21 cellular contexts compared by ENCODE assay signal in the genomic region with DNA sequence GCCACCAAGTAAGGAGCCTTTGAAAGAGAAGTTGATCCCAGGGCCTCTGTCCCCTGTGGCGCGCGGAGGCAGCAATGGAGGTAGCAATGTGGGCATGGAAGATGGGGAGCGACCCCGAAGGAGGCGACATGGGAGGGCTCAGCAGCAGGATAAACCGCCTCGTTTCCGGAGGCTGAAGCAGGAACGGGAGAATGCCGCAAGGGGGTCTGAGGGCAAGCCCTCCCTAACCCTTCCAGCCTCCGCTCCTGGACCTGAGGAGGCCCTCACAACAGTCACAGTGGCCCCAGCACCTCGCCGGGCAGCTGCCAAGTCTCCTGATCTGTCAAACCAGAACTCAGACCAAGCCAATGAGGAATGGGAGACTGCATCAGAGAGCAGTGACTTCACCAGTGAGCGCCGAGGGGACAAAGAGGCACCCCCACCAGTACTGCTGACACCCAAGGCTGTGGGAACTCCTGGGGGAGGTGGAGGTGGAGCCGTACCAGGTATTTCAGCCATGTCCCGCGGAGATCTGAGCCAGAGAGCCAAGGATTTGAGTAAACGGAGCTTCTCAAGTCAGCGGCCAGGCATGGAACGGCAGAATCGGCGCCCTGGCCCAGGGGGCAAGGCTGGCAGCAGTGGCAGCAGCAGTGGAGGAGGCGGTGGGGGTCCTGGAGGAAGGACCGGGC. TPM values are rescaled to one million over a fixed set of nuclear protein-coding genes. Genes with fewer than 3 reads are reported as not detected.
DNase-seq lines count a peak whose midpoint lies in the region; ATAC-seq, FAIRE-seq and TF ChIP-seq lines count a peak whose summit lies in the region.
"Had no signal": no experiment of that assay in that cellular context is flagged by ENCODE, and none has a peak within 500 bp of the region (broad histone marks: within the 10 kb centered on the region; RNA-seq: fewer than 3 reads in every experiment).

No MANE protein-coding gene starts in this region.

- H3K9me2 ChIP-seq in GM23338 (ENCODE audit: insufficient read depth), result no peaks in the 10 kb centered on the region

- H3K9me1 ChIP-seq in K562 (ENCODE audit: control insufficient read depth, insufficient read depth, low read length), result no peaks in the 10 kb centered on the region

- WGBS in K562 (ENCODE audit: insufficient coverage, low coverage, missing lambda C conversion rate), result 94% methylated on average over 26 of the region's 26 CpGs

- no peak overlapping the region for H3K4me2 ChIP-seq in GM23338
- H3K4me2 ChIP-seq in K562 (ENCODE audit: insufficient read depth, low read length), result no peak overlapping the region
- no peak overlapping the region for H3K4me2 ChIP-seq in osteoblast (ENCODE audit: insufficient read depth, low read length)
- H3K4me2 ChIP-seq: KMS-11 had no signal

- no peak for ATAC-seq in activated naive CD4-positive, alpha-beta T cell treated with anti-CD3 and anti-CD28 coated beads, Interleukin-2, amount 50 U/mL, for 72 hours
- ATAC-seq in GM23338 (no peak), K562 (peak; percentile 8), GM21825 (IDR thresholded peaks at IDR 0.05; ENCODE audit: unreplicated experiment) (no peak)
- ATAC-seq: esophagus mucosa; stimulated activated memory B cell treated with anti-CD40 and anti-IgM and Interleukin-4, amounts not matched to agents 10 μg/mL and 1 μg/mL and 100 μg/mL, for 72 hours had no signal

- H3F3A ChIP-seq in GM23338 (replicated peaks; ENCODE audit: low read depth), result peaks cover 73% of the 10 kb centered on the region

- H4K20me1 ChIP-seq in GM23338 (replicated peaks; ENCODE audit: insufficient read depth) (peaks cover 46% of the 10 kb centered on the region), K562 (replicated peaks; ENCODE audit: control insufficient read depth, insufficient read depth, low read length) (peaks cover 28% of the 10 kb centered on the region), osteoblast (ENCODE audit: insufficient read depth, low read length) (peaks cover 37% of the 10 kb centered on the region)

- H3K4me1 Mint-ChIP-seq in GM23338, result no peaks in the 10 kb centered on the region
- H3K4me1 Mint-ChIP-seq in activated CD4-positive, alpha-beta T cell treated with anti-CD3 and anti-CD28 coated beads, Interleukin-2, amount 10 ng/mL, durations not matched to agents 24 days and 14 days, result peaks cover 9% of the 10 kb centered on the region

- H3K36me3 ChIP-seq in GM23338 (ENCODE audit: insufficient read depth) (peaks cover 78% of the 10 kb centered on the region), K562 (ENCODE audit: control insufficient read depth, insufficient read depth, low read length) (peaks cover 100% of the 10 kb centered on the region), osteoblast (ENCODE audit: insufficient read depth, low read length) (peaks cover 96% of the 10 kb centered on the region)

- H3K27ac ChIP-seq in GM23338 (ENCODE audit: low read depth), result peak overlapping the region; percentile 66; the same call in 1 of the 2 replicates
- no peak overlapping the region for H3K27ac ChIP-seq in K562 (ENCODE audit: extremely low read depth, low read depth, low read length)
- peak overlapping the region; percentile 33 for H3K27ac ChIP-seq in osteoblast (ENCODE audit: low read depth, low read length)
- H3K27ac ChIP-seq: KMS-11, parathyroid adenoma, upper lobe of left lung had no signal

- no peak for TF ChIP-seq EP300 in K562 (IDR thresholded peaks at IDR 0.05; ENCODE audit: low read length)

- DNase-seq in activated naive CD4-positive, alpha-beta T cell treated with anti-CD3 and anti-CD28 coated beads, Interleukin-2, amount 50 U/mL, for 72 hours (ENCODE audit: low spot score in 2 of 2), result no peak
- DNase-seq in activated naive CD4-positive, alpha-beta T cell (lab: John Stamatoyannopoulos, UW), result no peak
- DNase-seq in GM23338 (ENCODE audit: low spot score) (no peak), K562 (ENCODE audit: extremely low read depth in 1 of 4, low spot score in 3 of 4) (no peak), osteoblast (ENCODE audit: insufficient read length, low spot score, missing footprints) (peak; percentile 34), DMS53 (lab: John Stamatoyannopoulos, UW) (no peak)
- no peak for DNase-seq in activated CD4-positive, alpha-beta T cell treated with anti-CD3 and anti-CD28 coated beads, Interleukin-2, amount 10 ng/mL, durations not matched to agents 24 days and 14 days
- DNase-seq: activated CD4-positive, alpha-beta T cell treated with anti-CD3 and anti-CD28 coated beads, Interleukin-2, amount 50 U/mL, for 1 hour; activated T-cell treated with anti-CD3 and anti-CD28 coated beads, Interleukin-2, amount 50 U/mL, for 48 hours; head of caudate nucleus; islet precursor cell; NCI-H1105 treated with DMSO at 0.1 percent for 48 hours; small intestine had no signal

- FAIRE-seq in K562 (lab: Jason Lieb, UNC), result no peak
- FAIRE-seq: small intestine had no signal

- intact Hi-C loops in K562 (cut with micrococcal nuclease), result no loop called here
- intact Hi-C loops in activated CD4-positive, alpha-beta T cell treated with anti-CD3 and anti-CD28 coated beads, Interleukin-2, amount 10 ng/mL, durations not matched to agents 24 days and 14 days (cut with micrococcal nuclease), result no loop called here

- no peaks in the 10 kb centered on the region for H3K9me3 ChIP-seq in K562 (replicated peaks; ENCODE audit: control insufficient read depth, insufficient read depth, low read depth, low read length)
- no peaks in the 10 kb centered on the region for H3K9me3 ChIP-seq in osteoblast (ENCODE audit: low read depth, low read length)
- H3K9me3 ChIP-seq: upper lobe of left lung had no signal

- no peaks in the 10 kb centered on the region for H3K9me3 Mint-ChIP-seq in activated naive CD4-positive, alpha-beta T cell treated with anti-CD3 and anti-CD28 coated beads, Interleukin-2, amount 50 U/mL, for 72 hours
- no peaks in the 10 kb centered on the region; the same call in 2 of the 3 replicates for H3K9me3 Mint-ChIP-seq in GM23338
- H3K9me3 Mint-ChIP-seq in activated CD4-positive, alpha-beta T cell treated with anti-CD3 and anti-CD28 coated beads, Interleukin-2, amount 10 ng/mL, durations not matched to agents 24 days and 14 days, result no peaks in the 10 kb centered on the region
- H3K9me3 Mint-ChIP-seq: dendritic cell treated with granulocyte-macrophage colony-stimulating factor and Interleukin-4, amounts not matched to agents 40 ng/mL and 50 ng/mL, for 4 days; stimulated activated memory B cell treated with anti-CD40 and anti-IgM and Interleukin-4, amounts not matched to agents 10 μg/mL and 1 μg/mL and 100 μg/mL, for 72 hours had no signal

- in situ Hi-C loops in K562 (cut with MboI), result no loop called here

- H3K27me3 ChIP-seq in GM23338 (ENCODE audit: insufficient read depth) (no peaks in the 10 kb centered on the region), K562 (ENCODE audit: control insufficient read depth in 2 of 2, insufficient read depth in 2 of 2, low read length in 2 of 2) (no peaks in the 10 kb centered on the region), osteoblast (ENCODE audit: insufficient read depth, low read length) (no peaks in the 10 kb centered on the region)
- H3K27me3 ChIP-seq: upper lobe of left lung had no signal

- no TSS peak for BruUV-seq in K562 (replicated peaks; lab: Mats Ljungman, UMichigan)

- H3K9ac ChIP-seq in K562 (ENCODE audit: insufficient read depth in 1 of 2, low read depth in 2 of 2, low read length in 2 of 2), result peak overlapping the region in 1 of 2 experiments; percentile 79; a peak in 2 of 4 replicates
- H3K9ac ChIP-seq: KMS-11, parathyroid adenoma had no signal

- H3K27ac Mint-ChIP-seq in activated naive CD4-positive, alpha-beta T cell treated with anti-CD3 and anti-CD28 coated beads, Interleukin-2, amount 50 U/mL, for 72 hours, result peak overlapping the region; percentile 68 to 80
- no peak overlapping the region for H3K27ac Mint-ChIP-seq in GM23338
- no peak overlapping the region for H3K27ac Mint-ChIP-seq in activated CD4-positive, alpha-beta T cell treated with anti-CD3 and anti-CD28 coated beads, Interleukin-2, amount 10 ng/mL, durations not matched to agents 24 days and 14 days
- H3K27ac Mint-ChIP-seq: dendritic cell treated with granulocyte-macrophage colony-stimulating factor and Interleukin-4, amounts not matched to agents 40 ng/mL and 50 ng/mL, for 4 days; stimulated activated memory B cell treated with anti-CD40 and anti-IgM and Interleukin-4, amounts not matched to agents 10 μg/mL and 1 μg/mL and 100 μg/mL, for 72 hours had no signal

- H2AFZ ChIP-seq in GM23338, result no peak overlapping the region
- no peak overlapping the region for H2AFZ ChIP-seq in K562 (ENCODE audit: low read depth, low read length)
- H2AFZ ChIP-seq in osteoblast (ENCODE audit: low read length), result no peak overlapping the region
- H2AFZ ChIP-seq: parathyroid adenoma had no signal

- TF ChIP-seq CTCF in GM23338 (conservative IDR thresholded peaks at IDR 0.05; ENCODE audit: low read depth in 2 of 2) (no peak), K562 (IDR thresholded peaks at IDR 0.05 in 2 of 3, conservative IDR thresholded peaks at IDR 0.05 in 1 of 3; ENCODE audit: insufficient read depth in 2 of 3, low read depth in 1 of 3, low read length in 3 of 3) (no peak), osteoblast (IDR thresholded peaks at IDR 0.05; ENCODE audit: extremely low read depth, low read depth, low read length) (no peak)

- H3K27me3 Mint-ChIP-seq in GM23338 (ENCODE audit: insufficient read depth, low read depth, poor library complexity), result peaks cover 4% of the 10 kb centered on the region
- H3K27me3 Mint-ChIP-seq in activated CD4-positive, alpha-beta T cell treated with anti-CD3 and anti-CD28 coated beads, Interleukin-2, amount 10 ng/mL, durations not matched to agents 24 days and 14 days, result no peaks in the 10 kb centered on the region
- H3K27me3 Mint-ChIP-seq: dendritic cell treated with granulocyte-macrophage colony-stimulating factor and Interleukin-4, amounts not matched to agents 40 ng/mL and 50 ng/mL, for 4 days; stimulated activated memory B cell treated with anti-CD40 and anti-IgM and Interleukin-4, amounts not matched to agents 10 μg/mL and 1 μg/mL and 100 μg/mL, for 72 hours had no signal

- POLR2A ChIA-PET in K562 (lab: Yijun Ruan, JAX), result interaction anchor here (0.6 to 14.8 kb wide), 6 partner anchors 7 to 138 kb away, joined by 3 to 274 read pairs (median 6); a partner anchor contains a TSS

- CTCF ChIA-PET in K562 (lab: Yijun Ruan, JAX; ENCODE audit: low intra/inter-chr PET ratio), result no interaction called here

- H3K4me1 ChIP-seq in GM23338 (ENCODE audit: insufficient read depth) (no peaks in the 10 kb centered on the region), K562 (replicated peaks in 1 of 2; ENCODE audit: control insufficient read depth in 2 of 2, insufficient read depth in 2 of 2, low read length in 2 of 2) (peaks cover 0 to 30% of the 10 kb centered on the region in 2 experiments; a peak in 3 of 5 replicates), osteoblast (ENCODE audit: insufficient read depth, low read length) (no peaks in the 10 kb centered on the region)
- H3K4me1 ChIP-seq: parathyroid adenoma, upper lobe of left lung had no signal

- H3K79me2 ChIP-seq in GM23338 (replicated peaks; ENCODE audit: insufficient read depth) (peaks cover 26% of the 10 kb centered on the region), K562 (ENCODE audit: control insufficient read depth, insufficient read depth, low read length) (peaks cover 14% of the 10 kb centered on the region; the same call in 1 of the 3 replicates), osteoblast (ENCODE audit: insufficient read depth, low read length) (peaks cover 42% of the 10 kb centered on the region)

- no peak for TF ChIP-seq RAD21 in K562 (CRISPR knock-in tag; conservative IDR thresholded peaks at IDR 0.05 in 1 of 2, IDR thresholded peaks at IDR 0.05 in 1 of 2)

- no peak overlapping the region for H3K4me3 ChIP-seq in GM23338
- no peak overlapping the region for H3K4me3 ChIP-seq in K562
- H3K4me3 ChIP-seq in osteoblast (ENCODE audit: insufficient read depth, low read length), result no peak overlapping the region
- H3K4me3 ChIP-seq: upper lobe of left lung had no signal

- H3K4me3 Mint-ChIP-seq in GM23338, result no peak overlapping the region; the same call in 2 of the 3 replicates
- H3K4me3 Mint-ChIP-seq in activated CD4-positive, alpha-beta T cell treated with anti-CD3 and anti-CD28 coated beads, Interleukin-2, amount 10 ng/mL, durations not matched to agents 24 days and 14 days, result no peak overlapping the region
- H3K4me3 Mint-ChIP-seq: dendritic cell treated with granulocyte-macrophage colony-stimulating factor and Interleukin-4, amounts not matched to agents 40 ng/mL and 50 ng/mL, for 4 days; stimulated activated memory B cell treated with anti-CD40 and anti-IgM and Interleukin-4, amounts not matched to agents 10 μg/mL and 1 μg/mL and 100 μg/mL, for 72 hours had no signal

- TF ChIP-seq POLR2A in K562 (conservative IDR thresholded peaks at IDR 0.05), result peak; percentile 70

- H3K36me3 Mint-ChIP-seq in activated naive CD4-positive, alpha-beta T cell treated with anti-CD3 and anti-CD28 coated beads, Interleukin-2, amount 50 U/mL, for 72 hours, result peaks cover 24 to 33% of the 10 kb centered on the region in 2 donors
- peaks cover 99% of the 10 kb centered on the region for H3K36me3 Mint-ChIP-seq in GM23338 (ENCODE audit: low read depth)
- H3K36me3 Mint-ChIP-seq in activated CD4-positive, alpha-beta T cell treated with anti-CD3 and anti-CD28 coated beads, Interleukin-2, amount 10 ng/mL, durations not matched to agents 24 days and 14 days (ENCODE audit: low read depth), result peaks cover 79% of the 10 kb centered on the region

RNA-seq across cellular contexts. Expression of a gene that starts 11.9 kb away (rescaled TPM):
- 100 to 1,000 TPM; 253 to 336 TPM for total RNA-seq in activated naive CD4-positive, alpha-beta T cell treated with anti-CD3 and anti-CD28 coated beads, Interleukin-2, amount 50 U/mL, for 72 hours
- total RNA-seq in GM23338 (2014; rRNA removed; shearing (Covaris generic)), result 223 and 273 TPM in 2 replicates
- 213 and 238 TPM in 2 replicates for polyA plus RNA-seq in GM23338 (2016; fragmentation: Nextera tagmentation; extraction: Ambion mirVana)
- 801 and 1,251 TPM in 2 replicates for total RNA-seq in K562 (2011; cell fraction: chromatin; rRNA removed; ENCODE audit: low replicate concordance)
- total RNA-seq in K562 (2011; cell fraction: nucleolus; rRNA removed), result 435 and 502 TPM in 2 replicates
- 531 and 634 TPM in 2 replicates for total RNA-seq in K562 (2011; cell fraction: nucleoplasm; rRNA removed)
- 72.6 and 94.0 TPM in 2 replicates for total RNA-seq in K562 (2014; rRNA removed)
- total RNA-seq in K562 (2014; rRNA removed; fragmentation: Illumina TruSeq; extraction: Trizol), result 36.7 and 43.2 TPM in 2 replicates
- 63.0 and 75.6 TPM in 2 replicates for total RNA-seq in K562 (2015; rRNA removed; fragmentation: Illumina TruSeq; extraction: Trizol)
- 295 and 332 TPM in 2 replicates for total RNA-seq in K562 (2021)
- 44.0 and 113 TPM in 2 replicates for polyA plus RNA-seq in K562 (2011; rRNA removed)
- polyA plus RNA-seq in K562 (2011; cell fraction: cytosol; rRNA removed), result 59.9 and 99.7 TPM in 2 replicates
- 306 and 358 TPM in 2 replicates for polyA plus RNA-seq in K562 (2011; cell fraction: nucleus; rRNA removed)
- polyA plus RNA-seq in K562 (2012), result 196 and 297 TPM in 2 replicates
- polyA plus RNA-seq in K562 (2014; fragmentation: Illumina TruSeq; extraction: Trizol), result 170 and 205 TPM in 2 replicates
- polyA plus RNA-seq in K562 (2014; fragmentation: Nextera tagmentation; extraction: Ambion mirVana), result 1 to 10 TPM; 1.0 to 1.7 TPM
- 114 and 118 TPM in 2 replicates for polyA plus RNA-seq in K562 (2014; rRNA removed)
- polyA minus RNA-seq in K562 (2011; rRNA and poly(A)+ RNA removed), result 28.8 and 32.1 TPM in 2 replicates
- polyA minus RNA-seq in K562 (2011; cell fraction: cytosol; rRNA and poly(A)+ RNA removed), result 109 and 149 TPM in 2 replicates
- 109 and 131 TPM in 2 replicates for polyA minus RNA-seq in K562 (2011; cell fraction: nucleus; rRNA and poly(A)+ RNA removed)
- total RNA-seq in osteoblast, result 49.2 and 52.2 TPM in 2 replicates
- total RNA-seq in activated CD4-positive, alpha-beta T cell treated with anti-CD3 and anti-CD28 coated beads, Interleukin-2, amount 10 ng/mL, durations not matched to agents 24 days and 14 days, result 290 and 303 TPM in 2 replicates

RNA-seq across cellular contexts. Expression of a gene that starts 17.4 kb away (rescaled TPM):
- 100 to 1,000 TPM in 1 of 2 donors, 10 to 100 TPM in 1; 43.9 to 117 TPM for total RNA-seq in activated naive CD4-positive, alpha-beta T cell treated with anti-CD3 and anti-CD28 coated beads, Interleukin-2, amount 50 U/mL, for 72 hours
- 6.2 and 13.3 TPM in 2 replicates for total RNA-seq in GM23338 (2014; rRNA removed; shearing (Covaris generic))
- 33.7 and 36.2 TPM in 2 replicates for polyA plus RNA-seq in GM23338 (2016; fragmentation: Nextera tagmentation; extraction: Ambion mirVana)
- 1.2 and 2.1 TPM in 2 replicates for total RNA-seq in K562 (2011; cell fraction: chromatin; rRNA removed; ENCODE audit: low replicate concordance)
- 0.79 and 1.5 TPM in 2 replicates for total RNA-seq in K562 (2011; cell fraction: nucleolus; rRNA removed)
- total RNA-seq in K562 (2011; cell fraction: nucleoplasm; rRNA removed), result 0.92 and 1.2 TPM in 2 replicates
- 11.9 and 17.2 TPM in 2 replicates for total RNA-seq in K562 (2014; rRNA removed)
- 19.4 and 22.7 TPM in 2 replicates for total RNA-seq in K562 (2014; rRNA removed; fragmentation: Illumina TruSeq; extraction: Trizol)
- total RNA-seq in K562 (2015; rRNA removed; fragmentation: Illumina TruSeq; extraction: Trizol), result 27.6 and 29.3 TPM in 2 replicates
- total RNA-seq in K562 (2021), result 9.2 and 9.4 TPM in 2 replicates
- polyA plus RNA-seq in K562 (2011; rRNA removed), result 10.8 and 15.6 TPM in 2 replicates
- polyA plus RNA-seq in K562 (2011; cell fraction: cytosol; rRNA removed), result 4.6 and 12.9 TPM in 2 replicates
- 4.4 and 8.5 TPM in 2 replicates for polyA plus RNA-seq in K562 (2011; cell fraction: nucleus; rRNA removed)
- 16.9 and 18.8 TPM in 2 replicates for polyA plus RNA-seq in K562 (2012)
- 19.9 and 21.2 TPM in 2 replicates for polyA plus RNA-seq in K562 (2014; fragmentation: Illumina TruSeq; extraction: Trizol)
- polyA plus RNA-seq in K562 (2014; fragmentation: Nextera tagmentation; extraction: Ambion mirVana), result 10 to 100 TPM; 31.2 to 33.4 TPM
- polyA plus RNA-seq in K562 (2014; rRNA removed), result 18.9 and 23.5 TPM in 2 replicates
- 6.0 and 11.1 TPM in 2 replicates for polyA minus RNA-seq in K562 (2011; rRNA and poly(A)+ RNA removed)
- polyA minus RNA-seq in K562 (2011; cell fraction: cytosol; rRNA and poly(A)+ RNA removed), result 5.0 and 5.7 TPM in 2 replicates
- polyA minus RNA-seq in K562 (2011; cell fraction: nucleus; rRNA and poly(A)+ RNA removed), result 1.1 and 3.7 TPM in 2 replicates
- 0.36 TPM in 1 of 2 replicates, not detected in the other for total RNA-seq in osteoblast
- total RNA-seq in activated CD4-positive, alpha-beta T cell treated with anti-CD3 and anti-CD28 coated beads, Interleukin-2, amount 10 ng/mL, durations not matched to agents 24 days and 14 days, result 68.2 and 69.6 TPM in 2 replicates
- polyA plus RNA-seq: AG04450 had no signal

RNA-seq across cellular contexts. Expression of a gene that starts 20.0 kb away (rescaled TPM):
- total RNA-seq in activated naive CD4-positive, alpha-beta T cell treated with anti-CD3 and anti-CD28 coated beads, Interleukin-2, amount 50 U/mL, for 72 hours, result 100 to 1,000 TPM; 286 to 303 TPM
- total RNA-seq in GM23338 (2014; rRNA removed; shearing (Covaris generic)), result 289 and 292 TPM in 2 replicates
- polyA plus RNA-seq in GM23338 (2016; fragmentation: Nextera tagmentation; extraction: Ambion mirVana) (169 and 183 TPM in 2 replicates), K562 (2011; rRNA removed) (86.1 and 202 TPM in 2 replicates), K562 (2014; fragmentation: Illumina TruSeq; extraction: Trizol) (304 and 355 TPM in 2 replicates), K562 (2014; fragmentation: Nextera tagmentation; extraction: Ambion mirVana) (10 to 100 TPM; 41.9 to 54.1 TPM), K562 (2014; rRNA removed) (225 and 263 TPM in 2 replicates)
- 312 and 626 TPM in 2 replicates for total RNA-seq in K562 (2011; cell fraction: chromatin; rRNA removed; ENCODE audit: low replicate concordance)
- 393 and 458 TPM in 2 replicates for total RNA-seq in K562 (2011; cell fraction: nucleolus; rRNA removed)
- 245 and 292 TPM in 2 replicates for total RNA-seq in K562 (2011; cell fraction: nucleoplasm; rRNA removed)
- total RNA-seq in K562 (2014; rRNA removed) (246 and 295 TPM in 2 replicates), K562 (2014; rRNA removed; fragmentation: Illumina TruSeq; extraction: Trizol) (100 and 105 TPM in 2 replicates), K562 (2015; rRNA removed; fragmentation: Illumina TruSeq; extraction: Trizol) (124 and 125 TPM in 2 replicates), K562 (2021) (422 and 484 TPM in 2 replicates), osteoblast (175 and 183 TPM in 2 replicates)
- 117 and 176 TPM in 2 replicates for polyA plus RNA-seq in K562 (2011; cell fraction: cytosol; rRNA removed)
- 486 and 557 TPM in 2 replicates for polyA plus RNA-seq in K562 (2011; cell fraction: nucleus; rRNA removed)
- polyA plus RNA-seq in K562 (2012), result 430 and 470 TPM in 2 replicates
- polyA minus RNA-seq in K562 (2011; rRNA and poly(A)+ RNA removed), result 113 and 169 TPM in 2 replicates
- polyA minus RNA-seq in K562 (2011; cell fraction: cytosol; rRNA and poly(A)+ RNA removed), result 230 and 353 TPM in 2 replicates
- polyA minus RNA-seq in K562 (2011; cell fraction: nucleus; rRNA and poly(A)+ RNA removed), result 128 and 162 TPM in 2 replicates
- total RNA-seq in activated CD4-positive, alpha-beta T cell treated with anti-CD3 and anti-CD28 coated beads, Interleukin-2, amount 10 ng/mL, durations not matched to agents 24 days and 14 days, result 324 and 342 TPM in 2 replicates

RNA-seq across cellular contexts. Expression of a gene that starts 23.3 kb away (rescaled TPM):
- 1 to 10 TPM; 2.6 to 2.7 TPM for total RNA-seq in activated naive CD4-positive, alpha-beta T cell treated with anti-CD3 and anti-CD28 coated beads, Interleukin-2, amount 50 U/mL, for 72 hours
- 1.2 and 4.2 TPM in 2 replicates for total RNA-seq in GM23338 (2014; rRNA removed; shearing (Covaris generic))
- polyA plus RNA-seq in GM23338 (2016; fragmentation: Nextera tagmentation; extraction: Ambion mirVana) (10.0 and 10.7 TPM in 2 replicates), K562 (2011; rRNA removed) (7.7 and 8.6 TPM in 2 replicates), K562 (2014; fragmentation: Illumina TruSeq; extraction: Trizol) (13.1 and 17.4 TPM in 2 replicates), K562 (2014; fragmentation: Nextera tagmentation; extraction: Ambion mirVana) (10 to 100 TPM; 23.9 to 24.3 TPM), K562 (2014; rRNA removed) (10.1 and 13.5 TPM in 2 replicates)
- 6.6 and 7.8 TPM in 2 replicates for total RNA-seq in K562 (2011; cell fraction: chromatin; rRNA removed; ENCODE audit: low replicate concordance)
- 5.1 and 5.3 TPM in 2 replicates for total RNA-seq in K562 (2011; cell fraction: nucleolus; rRNA removed)
- total RNA-seq in K562 (2011; cell fraction: nucleoplasm; rRNA removed), result 9.8 and 10.1 TPM in 2 replicates
- total RNA-seq in K562 (2014; rRNA removed) (5.7 and 6.6 TPM in 2 replicates), K562 (2014; rRNA removed; fragmentation: Illumina TruSeq; extraction: Trizol) (10.4 and 10.8 TPM in 2 replicates), K562 (2015; rRNA removed; fragmentation: Illumina TruSeq; extraction: Trizol) (6.6 and 7.1 TPM in 2 replicates), K562 (2021) (9.7 and 10.1 TPM in 2 replicates), osteoblast (1.1 and 1.2 TPM in 2 replicates)
- 10.2 and 18.1 TPM in 2 replicates for polyA plus RNA-seq in K562 (2011; cell fraction: cytosol; rRNA removed)
- polyA plus RNA-seq in K562 (2011; cell fraction: nucleus; rRNA removed), result 13.8 and 20.1 TPM in 2 replicates
- polyA plus RNA-seq in K562 (2012), result 11.4 and 16.2 TPM in 2 replicates
- polyA minus RNA-seq in K562 (2011; rRNA and poly(A)+ RNA removed), result 2.6 and 5.6 TPM in 2 replicates
- 2.2 and 3.5 TPM in 2 replicates for polyA minus RNA-seq in K562 (2011; cell fraction: cytosol; rRNA and poly(A)+ RNA removed)
- 1.6 and 2.3 TPM in 2 replicates for polyA minus RNA-seq in K562 (2011; cell fraction: nucleus; rRNA and poly(A)+ RNA removed)
- total RNA-seq in activated CD4-positive, alpha-beta T cell treated with anti-CD3 and anti-CD28 coated beads, Interleukin-2, amount 10 ng/mL, durations not matched to agents 24 days and 14 days, result 2.5 and 3.4 TPM in 2 replicates

RNA-seq across cellular contexts. Expression of a gene that starts 28.2 kb away (rescaled TPM):
- 10 to 100 TPM; 15.0 to 16.4 TPM for total RNA-seq in activated naive CD4-positive, alpha-beta T cell treated with anti-CD3 and anti-CD28 coated beads, Interleukin-2, amount 50 U/mL, for 72 hours
- 12.8 and 15.0 TPM in 2 replicates for total RNA-seq in GM23338 (2014; rRNA removed; shearing (Covaris generic))
- 9.4 TPM in 2 replicates for polyA plus RNA-seq in GM23338 (2016; fragmentation: Nextera tagmentation; extraction: Ambion mirVana)
- total RNA-seq in K562 (2011; cell fraction: chromatin; rRNA removed; ENCODE audit: low replicate concordance), result 18.1 and 40.4 TPM in 2 replicates
- total RNA-seq in K562 (2011; cell fraction: nucleolus; rRNA removed), result 34.1 and 39.2 TPM in 2 replicates
- total RNA-seq in K562 (2011; cell fraction: nucleoplasm; rRNA removed), result 28.1 and 30.1 TPM in 2 replicates
- 43.8 and 44.3 TPM in 2 replicates for total RNA-seq in K562 (2014; rRNA removed)
- 24.7 and 24.9 TPM in 2 replicates for total RNA-seq in K562 (2014; rRNA removed; fragmentation: Illumina TruSeq; extraction: Trizol)
- 39.3 and 41.0 TPM in 2 replicates for total RNA-seq in K562 (2015; rRNA removed; fragmentation: Illumina TruSeq; extraction: Trizol)
- 28.0 and 33.2 TPM in 2 replicates for total RNA-seq in K562 (2021)
- polyA plus RNA-seq in K562 (2011; rRNA removed), result 11.0 and 14.6 TPM in 2 replicates
- polyA plus RNA-seq in K562 (2011; cell fraction: cytosol; rRNA removed), result 10.6 and 16.9 TPM in 2 replicates
- 7.7 and 10.6 TPM in 2 replicates for polyA plus RNA-seq in K562 (2011; cell fraction: nucleus; rRNA removed)
- 31.5 and 32.4 TPM in 2 replicates for polyA plus RNA-seq in K562 (2012)
- 27.0 and 33.8 TPM in 2 replicates for polyA plus RNA-seq in K562 (2014; fragmentation: Illumina TruSeq; extraction: Trizol)
- under 1 TPM; 0.14 to 0.27 TPM for polyA plus RNA-seq in K562 (2014; fragmentation: Nextera tagmentation; extraction: Ambion mirVana)
- 38.1 and 38.7 TPM in 2 replicates for polyA plus RNA-seq in K562 (2014; rRNA removed)
- 11.3 and 12.1 TPM in 2 replicates for polyA minus RNA-seq in K562 (2011; rRNA and poly(A)+ RNA removed)
- polyA minus RNA-seq in K562 (2011; cell fraction: cytosol; rRNA and poly(A)+ RNA removed), result 8.6 and 11.6 TPM in 2 replicates
- 14.7 and 20.5 TPM in 2 replicates for polyA minus RNA-seq in K562 (2011; cell fraction: nucleus; rRNA and poly(A)+ RNA removed)
- 21.2 and 21.7 TPM in 2 replicates for total RNA-seq in osteoblast
- 16.8 and 17.9 TPM in 2 replicates for total RNA-seq in activated CD4-positive, alpha-beta T cell treated with anti-CD3 and anti-CD28 coated beads, Interleukin-2, amount 10 ng/mL, durations not matched to agents 24 days and 14 days

Comparison
In these comparisons a context has a peak if more than half of its experiments do, and no peak if none do; other contexts are left out.
1. H3K27ac Mint-ChIP-seq: peak in activated naive CD4-positive, alpha-beta T cell treated with anti-CD3 and anti-CD28 coated beads, Interleukin-2, amount 50 U/mL, for 72 hours (2 of 2); none in GM23338 (single experiment) and activated CD4-positive, alpha-beta T cell treated with anti-CD3 and anti-CD28 coated beads, Interleukin-2, amount 10 ng/mL, durations not matched to agents 24 days and 14 days (single experiment).